In genomic region chr7:111071556-111071955, GRCh38 we compare ENCODE assay signal across 24 cellular contexts.
"Had no signal": no experiment of that assay in that cellular context is flagged by ENCODE, and none has a peak within 500 bp of the region (broad histone marks: within the 10 kb centered on the region; RNA-seq: fewer than 3 reads in every experiment).

No MANE protein-coding gene starts in this region.

- ATAC-seq: activated CD4-positive, CD25-positive, alpha-beta regulatory T cell treated with anti-CD3 and anti-CD28 coated beads, Interleukin-2, amount 50 U/mL, for 24 hours; activated T-cell treated with anti-CD3 and anti-CD28 coated beads, Interleukin-2, amount 50 U/mL, for 4 hours; effector memory CD8-positive, alpha-beta T cell; gastrocnemius medialis; natural killer cell treated with Interleukin-12 subunit alpha and Interleukin-12 subunit beta and Interleukin-15 and Interleukin-18, amount 100 ng/mL, for 72 hours; stimulated activated naive CD8-positive, alpha-beta T cell treated with anti-CD3 and anti-CD28 coated beads, Interleukin-15, Interleukin-2, amounts not matched to agents 100 U/mL and 50 U/mL, for 24 hours had no signal

- H3K4me3 ChIP-seq: gastrocnemius medialis, hepatocyte, left ventricle myocardium inferior, lung, right lobe of liver, thoracic aorta had no signal

- DNase-seq: activated CD4-positive, alpha-beta memory T cell treated with anti-CD3 and anti-CD28 coated beads, Interleukin-2, amount 10 ng/mL, durations not matched to agents 7 days and 5 days; activated CD4-positive, alpha-beta T cell treated with anti-CD3 and anti-CD28 coated beads, Interleukin-2, amount 10 ng/mL, durations not matched to agents 24 days and 14 days; activated CD8-positive, alpha-beta memory T cell treated with anti-CD3 and anti-CD28 coated beads, Interleukin-2, amount 50 U/mL, for 48 hours; activated T-cell treated with anti-CD3 and anti-CD28 coated beads, Interleukin-2, amount 50 U/mL, for 4 hours; amygdala; caudate nucleus; cortex of kidney; effector memory CD8-positive, alpha-beta T cell; erythroblast; gastrocnemius medialis; islet precursor cell; left ventricle myocardium inferior; mesendoderm; right lobe of liver; stimulated activated CD4-positive, alpha-beta T cell treated with anti-CD3 and anti-CD28 coated beads, Interleukin-4, amount 100 ng/mL, for 1 hour; stimulated activated naive CD8-positive, alpha-beta T cell treated with anti-CD3 and anti-CD28 coated beads, Interleukin-15, Interleukin-2, amounts not matched to agents 100 U/mL and 50 U/mL, for 24 hours; T1000; trophoblast cell; WERI-Rb-1 had no signal
